ENCODE assay signal across 8 cellular contexts in the genomic region with DNA sequence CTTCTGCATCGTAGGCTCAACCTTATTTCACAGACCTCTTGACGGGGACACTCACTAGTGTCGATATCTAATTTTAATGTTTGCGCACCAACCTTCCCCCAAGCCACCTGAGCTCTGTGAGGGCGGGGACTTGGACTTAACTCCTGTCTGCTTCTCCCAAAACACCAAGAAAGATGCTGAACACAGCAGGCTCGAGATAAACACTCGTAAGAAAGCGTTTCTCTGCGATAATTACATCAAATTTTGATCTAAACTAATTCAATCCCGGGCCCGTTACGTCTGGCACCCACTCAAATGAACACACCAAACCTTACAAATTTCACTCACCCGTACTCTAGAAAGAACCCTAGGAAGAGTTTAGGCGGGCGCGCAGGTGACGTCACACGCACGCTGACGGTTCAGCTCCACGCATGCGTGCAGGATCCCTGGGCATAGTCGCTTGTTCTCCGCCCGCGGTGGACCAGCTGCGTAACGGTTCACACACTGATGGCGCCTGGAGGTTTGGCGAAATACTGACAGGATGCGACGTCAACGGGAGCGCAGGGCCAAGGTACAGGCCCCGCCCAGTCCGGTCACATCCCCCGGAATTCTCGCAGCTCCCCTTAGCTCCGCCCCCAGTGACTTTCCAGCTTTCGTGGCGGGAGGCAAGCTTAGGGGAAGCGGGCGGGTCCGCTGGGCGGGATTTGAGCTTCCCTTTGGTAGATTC. TPM values are rescaled to one million over a fixed set of nuclear protein-coding genes. Genes with fewer than 3 reads are reported as not detected.
DNase-seq lines count a peak whose midpoint lies in the region; ATAC-seq and TF ChIP-seq lines count a peak whose summit lies in the region.

A gene with protein sequence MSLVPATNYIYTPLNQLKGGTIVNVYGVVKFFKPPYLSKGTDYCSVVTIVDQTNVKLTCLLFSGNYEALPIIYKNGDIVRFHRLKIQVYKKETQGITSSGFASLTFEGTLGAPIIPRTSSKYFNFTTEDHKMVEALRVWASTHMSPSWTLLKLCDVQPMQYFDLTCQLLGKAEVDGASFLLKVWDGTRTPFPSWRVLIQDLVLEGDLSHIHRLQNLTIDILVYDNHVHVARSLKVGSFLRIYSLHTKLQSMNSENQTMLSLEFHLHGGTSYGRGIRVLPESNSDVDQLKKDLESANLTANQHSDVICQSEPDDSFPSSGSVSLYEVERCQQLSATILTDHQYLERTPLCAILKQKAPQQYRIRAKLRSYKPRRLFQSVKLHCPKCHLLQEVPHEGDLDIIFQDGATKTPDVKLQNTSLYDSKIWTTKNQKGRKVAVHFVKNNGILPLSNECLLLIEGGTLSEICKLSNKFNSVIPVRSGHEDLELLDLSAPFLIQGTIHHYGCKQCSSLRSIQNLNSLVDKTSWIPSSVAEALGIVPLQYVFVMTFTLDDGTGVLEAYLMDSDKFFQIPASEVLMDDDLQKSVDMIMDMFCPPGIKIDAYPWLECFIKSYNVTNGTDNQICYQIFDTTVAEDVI (minus strand): TSS at position 359 of the 706 bp plus-strand sequence. CDS start 32,652 bp downstream, outside the sequence.

- dilution Hi-C loops in IMR-90 (cut with HindIII; ENCODE audit: low sequenced_read_pairs, unreplicated experiment) = no loop called here

- intact Hi-C loops in IMR-90 (cut with micrococcal nuclease) = loop anchor here (1.0 to 5.0 kb wide), 2 partner anchors 63 to 132 kb away; no protein-coding TSS in a partner anchor

- peak within 1 kb of the TSS; percentile 81 for H2BK120ac ChIP-seq in IMR-90 (ENCODE audit: low read depth, low read length)

- CTCF ChIA-PET in IMR-90 (lab: Yijun Ruan, JAX) = interaction anchor here (0.9 kb wide), 1 partner anchor 130 kb away, joined by 3 read pairs; no protein-coding TSS in a partner anchor

- peak; percentile 67 for TF ChIP-seq POLR2A in IMR-90 (IDR thresholded peaks at IDR 0.05; ENCODE audit: low read depth, low read length)

- H4K91ac ChIP-seq in IMR-90 (ENCODE audit: insufficient read depth, low read depth, low read length) = peak within 1 kb of the TSS; percentile 76

- peak within 1 kb of the TSS; percentile 66 for H4K5ac ChIP-seq in IMR-90 (ENCODE audit: low read depth, low read length)

- H2AK5ac ChIP-seq in IMR-90 (ENCODE audit: low read depth, low read length) = no peak within 1 kb of the TSS

- peak within 1 kb of the TSS; percentile 56 for H3K27ac ChIP-seq in IMR-90 (ENCODE audit: insufficient read depth, low read length)

- 0% methylated on average over 14 of the region's 45 CpGs; no CpG with 5 or more reads in 1 of the 2 experiments for WGBS in IMR-90 (ENCODE audit: extremely low coverage in 2 of 2, insufficient read length in 1 of 2), 2 experiments

- H3K9ac ChIP-seq in IMR-90 (ENCODE audit: low read depth, low read length) = peak within 1 kb of the TSS; percentile 86

- H3K9me1 ChIP-seq in IMR-90 (ENCODE audit: insufficient read depth, low read length) = no peaks in the 10 kb centered on the region

- DNase-seq in DMS 273 (lab: John Stamatoyannopoulos, UW; ENCODE audit: unreplicated experiment) (peak; percentile 100), IMR-90 (peak; percentile 100), OCI-M1 (lab: John Stamatoyannopoulos, UW) (peak; percentile 98), activated T-cell treated with anti-CD3 and anti-CD28 coated beads for 24 hours (ENCODE audit: low read depth) (peak; percentile 97), epidermal melanocyte (ENCODE audit: insufficient read length, low spot score) (peak; percentile 83), middle frontal gyrus (ENCODE audit: extremely low spot score, low spot score) (peak; percentile 99)
- DNase-seq in stimulated activated CD8-positive, alpha-beta memory T cell treated with anti-CD3 and anti-CD28 coated beads, Interleukin-2, amount 100 ng/mL, for 48 hours (ENCODE audit: low read depth in 2 of 2) = peak; percentile 95 to 96

- H3K4me1 ChIP-seq in IMR-90 (ENCODE audit: control insufficient read depth, insufficient read depth, low read length) = no peaks in the 10 kb centered on the region

- peak within 1 kb of the TSS; percentile 85; the same call in 1 of the 2 replicates for H3K23ac ChIP-seq in IMR-90 (ENCODE audit: low read depth, low read length)

- H3K36me3 ChIP-seq in IMR-90 (ENCODE audit: control insufficient read depth, insufficient read depth, low read length) = no peaks in the 10 kb centered on the region

- peak within 1 kb of the TSS; percentile 90 for H2AFZ ChIP-seq in IMR-90 (replicated peaks; ENCODE audit: low read length, poor library complexity)

- H3K27me3 ChIP-seq in IMR-90 (ENCODE audit: control insufficient read depth, insufficient read depth, low read length) = no peaks in the 10 kb centered on the region

- peak within 1 kb of the TSS; percentile 79 for H3K4me3 ChIP-seq in IMR-90 (ENCODE audit: insufficient read depth, low read depth, low read length)

- H4K20me1 ChIP-seq in IMR-90 (ENCODE audit: insufficient read depth, low read length) = no peaks in the 10 kb centered on the region

- peak within 1 kb of the TSS; percentile 87 for H3K14ac ChIP-seq in IMR-90 (replicated peaks; ENCODE audit: low read depth, low read length)

- peak within 1 kb of the TSS; percentile 12; the same call in 1 of the 2 replicates for H3K18ac ChIP-seq in IMR-90 (ENCODE audit: low read depth, low read length)

- peak within 1 kb of the TSS; percentile 91 for H3K56ac ChIP-seq in IMR-90 (ENCODE audit: extremely low read depth, insufficient read depth, low read length)

- POLR2A ChIA-PET in IMR-90 (lab: Charles Lee; ENCODE audit: unreplicated experiment) = interaction anchor here (0.6 to 0.7 kb wide), 2 partner anchors 9 to 119 kb away, joined by 3 read pairs; no protein-coding TSS in a partner anchor

- BruUV-seq in IMR-90 (replicated peaks; lab: Mats Ljungman, UMichigan) = no TSS peak

- in situ Hi-C loops in IMR-90 (cut with MboI; ENCODE audit: low sequenced_read_pairs) = no loop called here

- 0 out of 2 replicates have a peak within 1 kb of the TSS, but pooled peaks have one; percentile 43 for H2BK20ac ChIP-seq in IMR-90 (ENCODE audit: low read depth, low read length)

- no peak for TF ChIP-seq CTCF in IMR-90 (conservative IDR thresholded peaks at IDR 0.05; ENCODE audit: low read depth, low read length)

- H2BK5ac ChIP-seq in IMR-90 (ENCODE audit: low read depth, low read length, poor library complexity, severe bottlenecking) = peak within 1 kb of the TSS; percentile 46

- no peaks in the 10 kb centered on the region for H3K9me3 ChIP-seq in IMR-90 (ENCODE audit: control insufficient read depth, insufficient read depth, low read length)

- H4K8ac ChIP-seq in IMR-90 (ENCODE audit: low read depth in 2 of 2, low read length in 2 of 2) = peak within 1 kb of the TSS; percentile 93 to 97

- H3K79me1 ChIP-seq in IMR-90 (ENCODE audit: low read depth in 1 of 2, low read length in 2 of 2) = peaks cover 14 to 16% of the 10 kb centered on the region in 2 experiments

- TF ChIP-seq RAD21 in IMR-90 (IDR thresholded peaks at IDR 0.05; ENCODE audit: low read length) = no peak

- H3K4ac ChIP-seq in IMR-90 (ENCODE audit: low read depth, low read length) = peak within 1 kb of the TSS; percentile 68

- H3K4me2 ChIP-seq in IMR-90 (ENCODE audit: low read depth, low read length) = peak within 1 kb of the TSS; percentile 79

- H2AK9ac ChIP-seq in IMR-90 (replicated peaks; ENCODE audit: low read depth, low read length, poor library complexity) = no peak within 1 kb of the TSS

- H2BK15ac ChIP-seq in IMR-90 (ENCODE audit: low read depth, low read length) = 0 out of 3 replicates have a peak within 1 kb of the TSS, but pooled peaks have one; percentile 17

- ATAC-seq in GM21528 (IDR thresholded peaks at IDR 0.05; ENCODE audit: low FRiP score, unreplicated experiment) (peak; percentile 100), IMR-90 (ENCODE audit: low read depth) (peak; percentile 100)

TF ChIP-seq in IMR-90, 13 proteins besides CTCF, POLR2A, EP300 and RAD21:
- TF ChIP-seq MAZ (IDR thresholded peaks at IDR 0.05; ENCODE audit: borderline replicate concordance, low read depth, low read length) (peak; percentile 68; the same call in 1 of the 2 replicates), CEBPB (IDR thresholded peaks at IDR 0.05; ENCODE audit: low read depth, low read length) (peak; percentile 77), MXI1 (IDR thresholded peaks at IDR 0.05; ENCODE audit: borderline replicate concordance, low read depth, low read length) (peak; percentile 56; the same call in 1 of the 2 replicates)
- TF ChIP-seq, protein P1, sequence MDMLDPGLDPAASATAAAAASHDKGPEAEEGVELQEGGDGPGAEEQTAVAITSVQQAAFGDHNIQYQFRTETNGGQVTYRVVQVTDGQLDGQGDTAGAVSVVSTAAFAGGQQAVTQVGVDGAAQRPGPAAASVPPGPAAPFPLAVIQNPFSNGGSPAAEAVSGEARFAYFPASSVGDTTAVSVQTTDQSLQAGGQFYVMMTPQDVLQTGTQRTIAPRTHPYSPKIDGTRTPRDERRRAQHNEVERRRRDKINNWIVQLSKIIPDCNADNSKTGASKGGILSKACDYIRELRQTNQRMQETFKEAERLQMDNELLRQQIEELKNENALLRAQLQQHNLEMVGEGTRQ (IDR thresholded peaks at IDR 0.05; ENCODE audit: low read depth, low read length) = no peak; the same call in 1 of the 2 replicates
- TF ChIP-seq, protein P2, sequence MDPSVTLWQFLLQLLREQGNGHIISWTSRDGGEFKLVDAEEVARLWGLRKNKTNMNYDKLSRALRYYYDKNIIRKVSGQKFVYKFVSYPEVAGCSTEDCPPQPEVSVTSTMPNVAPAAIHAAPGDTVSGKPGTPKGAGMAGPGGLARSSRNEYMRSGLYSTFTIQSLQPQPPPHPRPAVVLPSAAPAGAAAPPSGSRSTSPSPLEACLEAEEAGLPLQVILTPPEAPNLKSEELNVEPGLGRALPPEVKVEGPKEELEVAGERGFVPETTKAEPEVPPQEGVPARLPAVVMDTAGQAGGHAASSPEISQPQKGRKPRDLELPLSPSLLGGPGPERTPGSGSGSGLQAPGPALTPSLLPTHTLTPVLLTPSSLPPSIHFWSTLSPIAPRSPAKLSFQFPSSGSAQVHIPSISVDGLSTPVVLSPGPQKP (IDR thresholded peaks at IDR 0.05; ENCODE audit: borderline replicate concordance, low read depth, low read length) = no peak

RNA-seq across cellular contexts. Expression of the gene that starts here (rescaled TPM):
- 28.5 and 30.6 TPM in 2 replicates for total RNA-seq in IMR-90 (2012; rRNA removed)
- polyA plus RNA-seq in IMR-90 (2012; rRNA removed) = 8.7 and 12.7 TPM in 2 replicates
- polyA plus RNA-seq in IMR-90 (2012; cell fraction: cytosol; rRNA removed) = 1.8 and 1.9 TPM in 2 replicates
- 2.0 and 25.8 TPM in 2 replicates for polyA plus RNA-seq in IMR-90 (2012; cell fraction: nucleus; rRNA removed; ENCODE audit: low replicate concordance)

Comparison
In these comparisons a context has a peak if more than half of its experiments do, and no peak if none do; other contexts are left out.
1. Peak in every context shown above with its lines: DNase-seq, ATAC-seq, H3K4me3 ChIP-seq and H3K27ac ChIP-seq.